8 cellular contexts compared by ENCODE assay signal in the genomic region with DNA sequence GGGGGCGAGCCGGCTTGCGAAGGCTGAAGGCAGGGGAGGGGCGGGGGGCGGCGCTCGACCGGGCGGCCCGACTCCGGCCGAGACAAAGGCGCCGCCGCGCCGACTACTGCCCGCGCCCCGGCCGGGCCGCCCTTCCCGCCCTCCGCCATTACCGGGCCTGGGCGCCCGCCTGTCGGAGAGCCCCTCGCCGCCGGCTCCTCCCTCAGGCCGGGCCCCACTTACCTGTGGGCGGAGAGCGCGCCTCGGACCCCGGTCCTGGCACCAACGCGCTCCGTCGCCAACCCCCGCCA. TPM values are rescaled to one million over a fixed set of nuclear protein-coding genes. Genes with fewer than 3 reads are reported as not detected.
DNase-seq lines count a peak whose midpoint lies in the region; ATAC-seq and TF ChIP-seq lines count a peak whose summit lies in the region.

No MANE protein-coding gene starts in this region.

- H3K27me3 ChIP-seq in SU-DHL-6 (ENCODE audit: low read length) (no peaks in the 10 kb centered on the region), heart left ventricle (no peaks in the 10 kb centered on the region), skeletal muscle satellite cell (ENCODE audit: control insufficient read depth, insufficient read depth, low read length) (no peaks in the 10 kb centered on the region)

- no peak for TF ChIP-seq POLR2A in heart left ventricle (IDR thresholded peaks at IDR 0.05)

- H3K9me3 Mint-ChIP-seq in T-helper 2 cell treated with Interferon-gamma antibody and Interleukin-4, amounts not matched to agents 5 μg/mL and 100 μg/mL, for 36 hours: no peaks in the 10 kb centered on the region

- H3K27ac ChIP-seq in SU-DHL-6 (ENCODE audit: low read depth, low read length) (peak overlapping the region; percentile 72), heart left ventricle (peak overlapping the region; percentile 97 to 100 (median 99))

- no peaks in the 10 kb centered on the region for H3K36me3 ChIP-seq in SU-DHL-6 (ENCODE audit: low read length)
- no peaks in the 10 kb centered on the region for H3K36me3 ChIP-seq in heart left ventricle
- H3K36me3 ChIP-seq in skeletal muscle satellite cell (ENCODE audit: insufficient read depth, low read length): no peaks in the 10 kb centered on the region

- H4K20me1 ChIP-seq in SU-DHL-6 (ENCODE audit: low read depth, low read length): peaks cover 36% of the 10 kb centered on the region

- ATAC-seq in GM18520 (IDR thresholded peaks at IDR 0.05; ENCODE audit: unreplicated experiment) (peak; percentile 33), HG02973 (IDR thresholded peaks at IDR 0.05; ENCODE audit: unreplicated experiment) (peak; percentile 52), heart left ventricle (peak in 3 of 4 donors; percentile 5 to 53 (median 45))

- no peak overlapping the region for H2AFZ ChIP-seq in SU-DHL-6 (ENCODE audit: low read depth, low read length, severe bottlenecking)

- H3K4me3 Mint-ChIP-seq in T-helper 2 cell treated with Interferon-gamma antibody and Interleukin-4, amounts not matched to agents 5 μg/mL and 100 μg/mL, for 36 hours: no peak overlapping the region

- DNase-seq in AG09309 (ENCODE audit: low read depth): no peak
- DNase-seq in heart left ventricle: peak in 2 of 5 donors; percentile 60 to 63
- no peak for DNase-seq in epidermal melanocyte (ENCODE audit: insufficient read length, low spot score)
- no peak for DNase-seq in T-helper 2 cell treated with Interferon-gamma antibody and Interleukin-4, amounts not matched to agents 5 μg/mL and 100 μg/mL, for 36 hours (ENCODE audit: low spot score)

- H3K9me3 ChIP-seq in SU-DHL-6 (ENCODE audit: insufficient read depth, low read length): no peaks in the 10 kb centered on the region
- no peaks in the 10 kb centered on the region for H3K9me3 ChIP-seq in heart left ventricle
- no peaks in the 10 kb centered on the region for H3K9me3 ChIP-seq in skeletal muscle satellite cell (replicated peaks; ENCODE audit: low read length)

- peaks cover 46% of the 10 kb centered on the region for H3K79me2 ChIP-seq in SU-DHL-6 (ENCODE audit: insufficient read depth, low read length)

- H3K27me3 Mint-ChIP-seq in T-helper 2 cell treated with Interferon-gamma antibody and Interleukin-4, amounts not matched to agents 5 μg/mL and 100 μg/mL, for 36 hours (ENCODE audit: low read depth): no peaks in the 10 kb centered on the region

- H3F3A ChIP-seq in SU-DHL-6 (ENCODE audit: insufficient read depth): no peaks in the 10 kb centered on the region; the same call in 1 of the 2 replicates

- no peak overlapping the region for H3K27ac Mint-ChIP-seq in T-helper 2 cell treated with Interferon-gamma antibody and Interleukin-4, amounts not matched to agents 5 μg/mL and 100 μg/mL, for 36 hours

- peaks cover 8% of the 10 kb centered on the region for H3K36me3 Mint-ChIP-seq in T-helper 2 cell treated with Interferon-gamma antibody and Interleukin-4, amounts not matched to agents 5 μg/mL and 100 μg/mL, for 36 hours (ENCODE audit: low read depth)

- H3K4me2 ChIP-seq in SU-DHL-6 (ENCODE audit: low read depth, low read length, poor library complexity, severe bottlenecking) (peak overlapping the region; percentile 39), skeletal muscle satellite cell (ENCODE audit: low read length) (peak overlapping the region; percentile 91)

- TF ChIP-seq CTCF in AG09309 (IDR thresholded peaks at IDR 0.05; ENCODE audit: control insufficient read depth, insufficient read depth, low read depth, low read length, missing control alignments) (no peak), SU-DHL-6 (IDR thresholded peaks at IDR 0.05; ENCODE audit: insufficient read depth, low read length, poor library complexity, severe bottlenecking) (no peak), heart left ventricle (IDR thresholded peaks at IDR 0.05) (no peak)

- H3K4me3 ChIP-seq in AG09309 (ENCODE audit: control insufficient read depth, low read depth, low read length) (peak overlapping the region; percentile 43), SU-DHL-6 (ENCODE audit: insufficient read depth, low read length, poor library complexity, severe bottlenecking) (peak overlapping the region; percentile 74), heart left ventricle (peak overlapping the region; percentile 85 to 99 (median 95)), skeletal muscle satellite cell (ENCODE audit: low read length) (peak overlapping the region; percentile 87)

- H3K4me1 ChIP-seq in heart left ventricle (peaks cover 6 to 56% (median 27%) of the 10 kb centered on the region in 12 donors), skeletal muscle satellite cell (ENCODE audit: control insufficient read depth, insufficient read depth, low read length) (peaks cover 25% of the 10 kb centered on the region)

- H3K9ac ChIP-seq in SU-DHL-6 (ENCODE audit: low read length): peak overlapping the region; percentile 98
- H3K9ac ChIP-seq in skeletal muscle satellite cell (ENCODE audit: low read depth, low read length): peak overlapping the region; percentile 97

- H3K4me1 Mint-ChIP-seq in T-helper 2 cell treated with Interferon-gamma antibody and Interleukin-4, amounts not matched to agents 5 μg/mL and 100 μg/mL, for 36 hours (ENCODE audit: low read depth): peaks cover 21% of the 10 kb centered on the region

- intact Hi-C loops in heart left ventricle (cut with DNase I): loop anchor here in 7 of 10 donors (2.0 to 10.0 kb wide), 7 partner anchors 20 to 240 kb away; a partner anchor contains a TSS

- no peaks in the 10 kb centered on the region for H3K9me2 ChIP-seq in SU-DHL-6 (replicated peaks; ENCODE audit: insufficient read depth, low read length)

- 0 to 1% (median 0%) methylated on average over 22 to 42 of the region's 42 CpGs for WGBS in heart left ventricle, 4 donors

RNA-seq across cellular contexts. Expression of a gene that starts 0.3 kb away (rescaled TPM):
- 10 to 100 TPM; 10.9 to 21.5 (median 15.5) TPM for total RNA-seq in heart left ventricle
- polyA plus RNA-seq in heart left ventricle: 10 to 100 TPM; 10.1 to 12.5 TPM
- total RNA-seq in skeletal muscle satellite cell (2012; rRNA removed): 17.0 and 18.3 TPM in 2 replicates

Comparison
In these comparisons a context has a peak if more than half of its experiments do, and no peak if none do; other contexts are left out.
1. H3K4me3 ChIP-seq: peak in every context shown above with its lines; median percentile 95 in heart left ventricle; 87 in skeletal muscle satellite cell; 74 in SU-DHL-6; 43 in AG09309.